In the genomic region with DNA sequence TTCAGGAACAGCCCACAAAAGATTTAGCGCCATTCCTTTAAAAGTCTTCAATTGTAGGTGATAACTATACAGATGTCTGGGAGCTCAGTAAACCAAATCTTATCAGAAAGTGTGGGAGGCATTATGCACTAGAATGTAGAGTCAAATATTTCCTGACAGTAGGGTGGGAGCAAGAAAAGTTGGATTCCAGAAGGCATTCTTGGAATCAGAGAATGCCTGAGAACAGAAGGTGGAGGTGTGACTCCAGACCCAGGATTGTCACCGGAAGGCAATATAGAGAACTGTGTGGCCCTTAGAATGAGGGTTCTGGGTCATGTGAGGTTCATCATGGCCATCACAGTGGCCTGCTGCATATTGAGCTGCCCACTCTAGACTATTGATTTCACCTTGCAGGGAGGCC, we compare ENCODE assay signal across 30 cellular contexts.
"Had no signal": no experiment of that assay in that cellular context is flagged by ENCODE, and none has a peak within 500 bp of the region (broad histone marks: within the 10 kb centered on the region; RNA-seq: fewer than 3 reads in every experiment).

No MANE protein-coding gene starts in this region.

- H3K27ac ChIP-seq: PC-9, WERI-Rb-1 had no signal

- H3K36me3 ChIP-seq: adrenal gland, WERI-Rb-1 had no signal

- H3K4me3 ChIP-seq: adrenal gland, K562, PC-9 had no signal

- H3K4me1 Mint-ChIP-seq: activated CD8-positive, alpha-beta memory T cell treated with anti-CD3 and anti-CD28 coated beads, Interleukin-2, amount 10 ng/mL, durations not matched to agents 7 days and 5 days had no signal

- H3K4me2 ChIP-seq: PC-9 had no signal

- H3K36me3 Mint-ChIP-seq: activated naive CD4-positive, alpha-beta T cell treated with anti-CD3 and anti-CD28 coated beads, Interleukin-2, amount 50 U/mL, for 72 hours had no signal

- DNase-seq: activated CD4-positive, alpha-beta memory T cell treated with anti-CD3 and anti-CD28 coated beads, Interleukin-2, amount 10 ng/mL, durations not matched to agents 7 days and 5 days; activated CD4-positive, alpha-beta T cell treated with anti-CD3 and anti-CD28 coated beads for 1 hour; activated CD4-positive, alpha-beta T cell treated with anti-CD3 and anti-CD28 coated beads for 48 hours; activated CD4-positive, CD25-positive, alpha-beta regulatory T cell; activated CD8-positive, alpha-beta memory T cell treated with anti-CD3 and anti-CD28 coated beads for 24 hours; activated CD8-positive, alpha-beta memory T cell treated with anti-CD3 and anti-CD28 coated beads, Interleukin-2, amount 10 ng/mL, durations not matched to agents 7 days and 5 days; activated CD8-positive, alpha-beta memory T cell treated with anti-CD3 and anti-CD28 coated beads, Interleukin-2, amount 50 U/mL, for 48 hours; activated gamma-delta T cell treated with Interleukin-2 at 50 U/mL for 16 hours; activated naive CD4-positive, alpha-beta T cell treated with anti-CD3 and anti-CD28 coated beads for 36 hours; adrenal gland; caudate nucleus; NCI-H1048; NCI-H1105 treated with DMSO at 0.1 percent for 48 hours; NCI-H1436; NCI-H1694; NCI-H1930; NCI-H510A; NCI-H526; NCI-H748 treated with DMSO at 0.1 percent for 48 hours; PC-9; Right ventricle myocardium superior; SW 1271; T-helper 1 cell; T-helper 2 cell; T-helper 9 cell; WERI-Rb-1 had no signal

- H3K27me3 ChIP-seq: adrenal gland had no signal

- H3K9me3 Mint-ChIP-seq: activated naive CD4-positive, alpha-beta T cell treated with anti-CD3 and anti-CD28 coated beads for 36 hours; activated T-helper 2 cell treated with anti-CD3 and anti-CD28 coated beads, Interferon-gamma antibody, Interleukin-2, Interleukin-4, amounts not matched to agents 10 μg/mL and 5 μg/mL and 100 μg/mL, durations not matched to agents 14 hours and 24 hours and 36 hours had no signal

- H3K27me3 Mint-ChIP-seq: brain had no signal

- H3K27ac Mint-ChIP-seq: activated CD4-positive, alpha-beta memory T cell treated with anti-CD3 and anti-CD28 coated beads, Interleukin-2, amount 10 ng/mL, durations not matched to agents 7 days and 5 days; activated CD8-positive, alpha-beta memory T cell treated with anti-CD3 and anti-CD28 coated beads, Interleukin-2, amount 10 ng/mL, durations not matched to agents 7 days and 5 days; activated naive CD4-positive, alpha-beta T cell treated with anti-CD3 and anti-CD28 coated beads for 36 hours; activated naive CD4-positive, alpha-beta T cell treated with anti-CD3 and anti-CD28 coated beads, Interleukin-2, amount 50 U/mL, for 72 hours had no signal

- H2AFZ ChIP-seq: PC-9 had no signal

- H3K9me3 ChIP-seq: adrenal gland had no signal

- H3K4me3 Mint-ChIP-seq: activated CD4-positive, alpha-beta memory T cell treated with anti-CD3 and anti-CD28 coated beads, Interleukin-2, amount 10 ng/mL, durations not matched to agents 7 days and 5 days; activated CD8-positive, alpha-beta memory T cell treated with anti-CD3 and anti-CD28 coated beads, Interleukin-2, amount 10 ng/mL, durations not matched to agents 7 days and 5 days; activated naive CD4-positive, alpha-beta T cell treated with anti-CD3 and anti-CD28 coated beads for 36 hours; brain had no signal

- ATAC-seq: activated CD8-positive, alpha-beta memory T cell treated with anti-CD3 and anti-CD28 coated beads, Interleukin-2, amount 10 ng/mL, durations not matched to agents 7 days and 5 days; activated naive CD4-positive, alpha-beta T cell treated with anti-CD3 and anti-CD28 coated beads, Interleukin-2, amount 50 U/mL, for 72 hours; K562 had no signal
